ENCODE assay signal across 19 cellular contexts in genomic region chr14:43938588-43939281, GRCh38.
"Had no signal": no experiment of that assay in that cellular context is flagged by ENCODE, and none has a peak within 500 bp of the region (broad histone marks: within the 10 kb centered on the region; RNA-seq: fewer than 3 reads in every experiment).

No MANE protein-coding gene starts in this region.

- H3K36me3 ChIP-seq: esophagus muscularis mucosa, gastroesophageal sphincter, left ventricle myocardium inferior, stomach had no signal

- H3K4me1 ChIP-seq: esophagus muscularis mucosa, gastroesophageal sphincter, left ventricle myocardium inferior, stomach had no signal

- H3K27me3 ChIP-seq: esophagus muscularis mucosa, gastroesophageal sphincter, stomach had no signal

- ATAC-seq: effector memory CD8-positive, alpha-beta T cell; gastroesophageal sphincter; left cardiac atrium; sciatic nerve had no signal

- FAIRE-seq: keratinocyte, urothelium cell line had no signal

- DNase-seq: effector memory CD8-positive, alpha-beta T cell; foreskin fibroblast; glutamatergic neuron; immature natural killer cell; left cardiac atrium; left ventricle myocardium inferior; mesendoderm; naive B cell; stimulated activated CD4-positive, alpha-beta T cell treated with anti-CD3 and anti-CD28 coated beads, Interleukin-12 subunit alpha, Interleukin-12 subunit beta, amount 100 ng/mL, for 4 hours; stimulated activated naive CD4-positive, alpha-beta T cell; stomach; substantia nigra; trophoblast cell had no signal

- H3K4me3 ChIP-seq: esophagus muscularis mucosa, gastroesophageal sphincter, left ventricle myocardium inferior, stomach had no signal

- H3K27ac ChIP-seq: epithelial cell of prostate, esophagus muscularis mucosa, gastroesophageal sphincter, left ventricle myocardium inferior, stomach had no signal

- H3K9me3 ChIP-seq: esophagus muscularis mucosa, gastroesophageal sphincter had no signal
